8 cellular contexts compared by ENCODE assay signal in the genomic region with DNA sequence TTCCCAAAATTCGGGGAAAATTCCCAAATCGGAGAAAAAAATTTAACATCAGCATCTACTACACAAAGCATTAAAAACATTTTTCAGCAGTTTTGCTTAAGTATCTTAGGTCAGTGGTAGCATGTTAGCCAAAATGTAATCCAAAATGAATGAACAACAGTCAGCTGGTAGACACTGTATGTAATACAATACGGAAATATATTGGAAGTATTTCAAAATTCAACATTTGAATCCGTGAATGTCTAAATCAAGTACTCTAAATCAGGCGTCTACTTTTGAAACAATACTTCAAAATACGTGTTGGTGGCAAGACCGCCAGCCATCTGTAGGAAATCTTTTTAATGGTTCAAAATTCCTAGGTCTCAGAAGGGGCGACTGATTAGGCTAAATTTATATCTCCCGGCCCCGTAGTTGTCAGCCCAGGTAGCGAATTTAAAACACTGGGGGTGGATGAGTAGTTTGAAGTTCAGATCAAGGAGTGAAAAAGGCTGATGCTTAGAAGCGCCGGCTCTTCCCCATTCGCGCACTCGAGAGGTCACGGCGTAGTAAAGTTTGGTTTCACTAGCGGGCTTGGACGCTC. TPM values are rescaled to one million over a fixed set of nuclear protein-coding genes. Genes with fewer than 3 reads are reported as not detected.
DNase-seq lines count a peak whose midpoint lies in the region; ATAC-seq and TF ChIP-seq lines count a peak whose summit lies in the region.

No MANE protein-coding gene starts in this region.

- H3K27ac Mint-ChIP-seq in activated naive CD8-positive, alpha-beta T cell treated with anti-CD3 and anti-CD28 coated beads, Interleukin-2, amount 10 ng/mL, durations not matched to agents 7 days and 5 days: peak overlapping the region; percentile 100

- H3K79me2 ChIP-seq in smooth muscle cell (ENCODE audit: low read depth): peaks cover 55% of the 10 kb centered on the region

- DNase-seq in NCI-H2227 treated with DMSO at 0.1 percent for 48 hours (lab: John Stamatoyannopoulos, UW) (peak; percentile 27), NCI-H2227 (lab: John Stamatoyannopoulos, UW; ENCODE audit: unreplicated experiment) (no peak), LHCN-M2 (ENCODE audit: low read depth) (peak; percentile 58), iPS DF 6.9 (ENCODE audit: low read depth, low spot score) (no peak), smooth muscle cell (lab: John Stamatoyannopoulos, UW; ENCODE audit: unreplicated experiment) (no peak), GM03348 (ENCODE audit: low spot score) (no peak)
- no peak for DNase-seq in activated naive CD8-positive, alpha-beta T cell treated with anti-CD3 and anti-CD28 coated beads, Interleukin-2, amount 10 ng/mL, durations not matched to agents 7 days and 5 days

- H3K36me3 Mint-ChIP-seq in activated naive CD8-positive, alpha-beta T cell treated with anti-CD3 and anti-CD28 coated beads, Interleukin-2, amount 10 ng/mL, durations not matched to agents 7 days and 5 days: peaks cover 34% of the 10 kb centered on the region

- H3K9me3 ChIP-seq in iPS DF 6.9 (ENCODE audit: control insufficient read depth, insufficient read depth, low read length) (no peaks in the 10 kb centered on the region), smooth muscle cell (replicated peaks; ENCODE audit: low read depth) (no peaks in the 10 kb centered on the region)

- H2AFZ ChIP-seq in smooth muscle cell (ENCODE audit: low read depth): peak overlapping the region; percentile 75

- peaks cover 51% of the 10 kb centered on the region for H4K20me1 ChIP-seq in smooth muscle cell (ENCODE audit: low read depth)

- peak overlapping the region; percentile 98 for H3K9ac ChIP-seq in smooth muscle cell (ENCODE audit: low read depth)

- peaks cover 20% of the 10 kb centered on the region for H3F3A ChIP-seq in smooth muscle cell (ENCODE audit: low read depth)

- H3K27ac ChIP-seq in iPS DF 6.9 (ENCODE audit: low read length) (no peak overlapping the region), smooth muscle cell (ENCODE audit: low read depth) (peak overlapping the region; percentile 99)

- peak overlapping the region; percentile 95 for H3K4me2 ChIP-seq in smooth muscle cell

- peaks cover 2% of the 10 kb centered on the region for H3K9me3 Mint-ChIP-seq in activated naive CD8-positive, alpha-beta T cell treated with anti-CD3 and anti-CD28 coated beads, Interleukin-2, amount 10 ng/mL, durations not matched to agents 7 days and 5 days

- peaks cover 3% of the 10 kb centered on the region for H3K27me3 Mint-ChIP-seq in activated naive CD8-positive, alpha-beta T cell treated with anti-CD3 and anti-CD28 coated beads, Interleukin-2, amount 10 ng/mL, durations not matched to agents 7 days and 5 days

- H3K4me3 Mint-ChIP-seq in activated naive CD8-positive, alpha-beta T cell treated with anti-CD3 and anti-CD28 coated beads, Interleukin-2, amount 10 ng/mL, durations not matched to agents 7 days and 5 days: peak overlapping the region; percentile 98

- no CpG with 5 or more reads among the region's 20 CpGs for WGBS in iPS DF 6.9 (ENCODE audit: insufficient coverage, insufficient read length)
- WGBS in smooth muscle cell (ENCODE audit: low lambda C conversion rate): 2% methylated on average over 20 of the region's 20 CpGs

- POLR2A ChIA-PET in activated naive CD8-positive, alpha-beta T cell treated with anti-CD3 and anti-CD28 coated beads, Interleukin-2, amount 10 ng/mL, durations not matched to agents 7 days and 5 days (lab: Charles Lee): interaction anchor here (0.8 to 4.5 kb wide), 9 partner anchors 18 to 774 kb away, joined by 3 to 46 read pairs (median 5); a partner anchor contains a TSS

- ATAC-seq in GM21737 (IDR thresholded peaks at IDR 0.05; ENCODE audit: unreplicated experiment): peak; percentile 13
- ATAC-seq in activated naive CD8-positive, alpha-beta T cell treated with anti-CD3 and anti-CD28 coated beads, Interleukin-2, amount 10 ng/mL, durations not matched to agents 7 days and 5 days (ENCODE audit: low read depth): peak; percentile 12

- no peak for TF ChIP-seq CTCF in smooth muscle cell (IDR thresholded peaks at IDR 0.05; ENCODE audit: borderline replicate concordance, insufficient read depth, poor library complexity, severe bottlenecking)

- H3K4me1 Mint-ChIP-seq in activated naive CD8-positive, alpha-beta T cell treated with anti-CD3 and anti-CD28 coated beads, Interleukin-2, amount 10 ng/mL, durations not matched to agents 7 days and 5 days: peaks cover 48% of the 10 kb centered on the region

- H3K4me3 ChIP-seq in iPS DF 6.9 (ENCODE audit: low read length): peak overlapping the region; percentile 83; the same call in 1 of the 2 replicates
- H3K4me3 ChIP-seq in smooth muscle cell: peak overlapping the region; percentile 93

- H3K4me1 ChIP-seq in iPS DF 6.9 (ENCODE audit: control insufficient read depth, insufficient read depth, low read length) (no peaks in the 10 kb centered on the region), smooth muscle cell (ENCODE audit: low read depth) (peaks cover 27% of the 10 kb centered on the region)

- H3K36me3 ChIP-seq in iPS DF 6.9 (ENCODE audit: control insufficient read depth, insufficient read depth, low read length) (no peaks in the 10 kb centered on the region), smooth muscle cell (ENCODE audit: low read depth) (no peaks in the 10 kb centered on the region)

- no peaks in the 10 kb centered on the region for H3K27me3 ChIP-seq in iPS DF 6.9 (ENCODE audit: control insufficient read depth, insufficient read depth, low read length)
- no peaks in the 10 kb centered on the region for H3K27me3 ChIP-seq in smooth muscle cell (ENCODE audit: low read depth)

RNA-seq across cellular contexts. Expression of a gene that starts 1.0 kb away (rescaled TPM):
- 91.9 and 125 TPM in 2 replicates for total RNA-seq in LHCN-M2 (2014; rRNA removed)
- 26.8 TPM for polyA plus RNA-seq in LHCN-M2 (2012)
- total RNA-seq in activated naive CD8-positive, alpha-beta T cell treated with anti-CD3 and anti-CD28 coated beads, Interleukin-2, amount 10 ng/mL, durations not matched to agents 7 days and 5 days: 100 to 1,000 TPM; 157 to 161 TPM
- total RNA-seq in smooth muscle cell: 99.5 and 112 TPM in 2 replicates
- 33.2 and 54.2 TPM in 2 replicates for polyA plus RNA-seq in smooth muscle cell

Comparison
In these comparisons a context has a peak if more than half of its experiments do, and no peak if none do; other contexts are left out.
1. DNase-seq: peak in NCI-H2227 treated with DMSO at 0.1 percent for 48 hours (single experiment) and LHCN-M2 (single experiment); none in NCI-H2227 (single experiment), activated naive CD8-positive, alpha-beta T cell treated with anti-CD3 and anti-CD28 coated beads, Interleukin-2, amount 10 ng/mL, durations not matched to agents 7 days and 5 days (single experiment), iPS DF 6.9 (single experiment), smooth muscle cell (single experiment) and GM03348 (single experiment).